In genomic region chr1:95029532-95029931, GRCh38 we compare ENCODE assay signal across 34 cellular contexts.
"Had no signal": no experiment of that assay in that cellular context is flagged by ENCODE, and none has a peak within 500 bp of the region (broad histone marks: within the 10 kb centered on the region; RNA-seq: fewer than 3 reads in every experiment).

No MANE protein-coding gene starts in this region.

- DNase-seq: Karpas-422, Kasumi-1, MG63, MM.1S, MV-4-11, NCI-H1048, NCI-H1092, NCI-H1092 treated with DMSO at 0.1 percent for 48 hours, NCI-H1105, NCI-H1105 treated with DMSO at 0.1 percent for 48 hours, NCI-H1417, NCI-H1417 treated with DMSO at 0.1 percent for 48 hours, NCI-H1436, NCI-H1436 treated with DMSO at 0.1 percent for 48 hours, NCI-H146, NCI-H1694, NCI-H1694 treated with DMSO at 0.1 percent for 48 hours, NCI-H187, NCI-H187 treated with DMSO at 0.1 percent for 48 hours, NCI-H1930, NCI-H2029, NCI-H2029 treated with DMSO at 0.1 percent for 48 hours, NCI-H2081, NCI-H2081 treated with DMSO at 0.1 percent for 48 hours, NCI-H2107, NCI-H2171, NCI-H2171 treated with DMSO at 0.1 percent for 48 hours, NCI-H2227 treated with DMSO at 0.1 percent for 48 hours, NCI-H226, NCI-H345, NCI-H446, NCI-H446 treated with DMSO at 0.1 percent for 48 hours, NCI-H510A, NCI-H510A treated with DMSO at 0.1 percent for 48 hours had no signal

- H3K4me3 ChIP-seq: MG63 had no signal

- H3K27me3 ChIP-seq: MG63 had no signal
